ENCODE assay signal across 34 cellular contexts in genomic region chr2:521853-522530, GRCh38.
"Had no signal": no experiment of that assay in that cellular context is flagged by ENCODE, and none has a peak within 500 bp of the region (broad histone marks: within the 10 kb centered on the region; RNA-seq: fewer than 3 reads in every experiment).

No MANE protein-coding gene starts in this region.

- H3K27ac ChIP-seq: KMS-11 had no signal

- DNase-seq: Karpas-422, Kasumi-1, MG63, MM.1S, MV-4-11, NCI-H1048, NCI-H1092, NCI-H1092 treated with DMSO at 0.1 percent for 48 hours, NCI-H1105, NCI-H1105 treated with DMSO at 0.1 percent for 48 hours, NCI-H1417, NCI-H1417 treated with DMSO at 0.1 percent for 48 hours, NCI-H1436, NCI-H1436 treated with DMSO at 0.1 percent for 48 hours, NCI-H146, NCI-H1694, NCI-H1694 treated with DMSO at 0.1 percent for 48 hours, NCI-H187, NCI-H187 treated with DMSO at 0.1 percent for 48 hours, NCI-H1930, NCI-H2029, NCI-H2029 treated with DMSO at 0.1 percent for 48 hours, NCI-H2081, NCI-H2081 treated with DMSO at 0.1 percent for 48 hours, NCI-H2107, NCI-H2171, NCI-H2171 treated with DMSO at 0.1 percent for 48 hours, NCI-H2227 treated with DMSO at 0.1 percent for 48 hours, NCI-H226, NCI-H345, NCI-H446, NCI-H446 treated with DMSO at 0.1 percent for 48 hours, NCI-H510A had no signal

- H3K4me2 ChIP-seq: KMS-11 had no signal

- H3K9me3 ChIP-seq: MG63 had no signal

- H3K36me3 ChIP-seq: MG63 had no signal

- H3K4me3 ChIP-seq: MG63 had no signal

- H3K27me3 ChIP-seq: MG63 had no signal

- H3K9ac ChIP-seq: KMS-11 had no signal
